ENCODE assay signal across 15 cellular contexts in genomic region chr4:163662761-163663160, GRCh38.
DNase-seq lines count a peak whose midpoint lies in the region; ATAC-seq and TF ChIP-seq lines count a peak whose summit lies in the region.
"Had no signal": no experiment of that assay in that cellular context is flagged by ENCODE, and none has a peak within 500 bp of the region (broad histone marks: within the 10 kb centered on the region; RNA-seq: fewer than 3 reads in every experiment).

No MANE protein-coding gene starts in this region.

- peaks cover 39 to 78% (median 59%) of the 10 kb centered on the region in 10 experiments for H3K4me1 ChIP-seq in BLaER1 treated with 17β-estradiol and CSF1 and Interleukin-3, amounts not matched to agents 10 nM and 100 nM
- H3K4me1 ChIP-seq in OCI-LY3 (ENCODE audit: low read length): peaks cover 62% of the 10 kb centered on the region
- no peaks in the 10 kb centered on the region for H3K4me1 ChIP-seq in Caco-2

- peak; percentile 35 for ATAC-seq in GM19035 (IDR thresholded peaks at IDR 0.05; ENCODE audit: unreplicated experiment)
- peak; percentile 34 for ATAC-seq in HG02678 (IDR thresholded peaks at IDR 0.05; ENCODE audit: unreplicated experiment)

- CTCF ChIA-PET in Caco-2 (lab: Charles Lee): no interaction called here

- H3K79me2 ChIP-seq in OCI-LY3 (ENCODE audit: low read length): no peaks in the 10 kb centered on the region

- H3K4me3 Mint-ChIP-seq in Caco-2 (ENCODE audit: unreplicated experiment): no peak overlapping the region

- H3K9me3 Mint-ChIP-seq in Caco-2 (ENCODE audit: unreplicated experiment): no peaks in the 10 kb centered on the region

- H3K27ac Mint-ChIP-seq in Caco-2 (ENCODE audit: unreplicated experiment): no peak overlapping the region

- peaks cover 0 to 18% (median 5%) of the 10 kb centered on the region in 11 experiments; a peak in 10 of 22 replicates for H3K9me3 ChIP-seq in BLaER1 treated with 17β-estradiol and CSF1 and Interleukin-3, amounts not matched to agents 10 nM and 100 nM (replicated peaks in 1 of 11)
- H3K9me3 ChIP-seq in OCI-LY3 (ENCODE audit: insufficient read depth, low read length): no peaks in the 10 kb centered on the region; the same call in 1 of the 2 replicates
- no peaks in the 10 kb centered on the region for H3K9me3 ChIP-seq in Caco-2
- H3K9me3 ChIP-seq: thoracic aorta had no signal

- peak overlapping the region; percentile 19; the same call in 1 of the 2 replicates for H2AFZ ChIP-seq in OCI-LY3 (ENCODE audit: low read depth, low read length)

- BruUV-seq in Caco-2 (replicated peaks; lab: Mats Ljungman, UMichigan): no TSS peak

- DNase-seq in EL: no peak
- no peak for DNase-seq in HCEC 1CT
- no peak for DNase-seq in Caco-2
- no peak for DNase-seq in NCI-H524 treated with DMSO at 0.1 percent for 48 hours (lab: John Stamatoyannopoulos, UW)
- DNase-seq: activated CD4-positive, alpha-beta T cell treated with anti-CD3 and anti-CD28 coated beads for 48 hours; activated T-cell treated with anti-CD3 and anti-CD28 coated beads, Interleukin-2, amount 50 U/mL, for 1 hour; Calu3; KBM-7; NCI-H1436; NCI-H446 had no signal

- POLR2A ChIA-PET in Caco-2 (lab: Charles Lee): no interaction called here

- no peaks in the 10 kb centered on the region for H3K27me3 ChIP-seq in BLaER1 treated with 17β-estradiol and CSF1 and Interleukin-3, amounts not matched to agents 10 nM and 100 nM
- no peaks in the 10 kb centered on the region for H3K27me3 ChIP-seq in OCI-LY3 (ENCODE audit: low read depth, low read length)
- H3K27me3 ChIP-seq in Caco-2 (replicated peaks; ENCODE audit: control insufficient read depth, insufficient read depth, low read length): no peaks in the 10 kb centered on the region

- H3K9ac ChIP-seq in BLaER1 treated with 17β-estradiol and CSF1 and Interleukin-3, amounts not matched to agents 10 nM and 100 nM: peak overlapping the region in 4 of 11 experiments; percentile 58 to 88 (median 80); a peak in 7 of 22 replicates
- H3K9ac ChIP-seq in OCI-LY3 (ENCODE audit: low read length): peak overlapping the region; percentile 84

- peak overlapping the region in 10 of 11 experiments; percentile 37 to 95 (median 63); a peak in 15 of 22 replicates for H3K4me2 ChIP-seq in BLaER1 treated with 17β-estradiol and CSF1 and Interleukin-3, amounts not matched to agents 10 nM and 100 nM
- peak overlapping the region; percentile 72 for H3K4me2 ChIP-seq in OCI-LY3 (ENCODE audit: low read length)

- H3K27me3 Mint-ChIP-seq in Caco-2 (ENCODE audit: insufficient read depth, unreplicated experiment): peaks cover 4% of the 10 kb centered on the region

- H3K36me3 Mint-ChIP-seq in Caco-2 (ENCODE audit: insufficient read depth, unreplicated experiment): no peaks in the 10 kb centered on the region

- TF ChIP-seq CTCF in OCI-LY3 (IDR thresholded peaks at IDR 0.05; ENCODE audit: low read depth, low read length) (no peak), Caco-2 (IDR thresholded peaks at IDR 0.05; ENCODE audit: insufficient read depth in 1 of 2, low read depth in 1 of 2, low read length in 1 of 2, severe bottlenecking in 1 of 2, unreplicated experiment in 1 of 2) (no peak)

- no peaks in the 10 kb centered on the region for H4K20me1 ChIP-seq in BLaER1 treated with 17β-estradiol and CSF1 and Interleukin-3, amounts not matched to agents 10 nM and 100 nM
- H4K20me1 ChIP-seq in OCI-LY3 (ENCODE audit: insufficient read depth, low read length): no peaks in the 10 kb centered on the region

- intact Hi-C loops in Caco-2 (cut with micrococcal nuclease; ENCODE audit: unreplicated experiment): loop anchor here (5.0 kb wide), 1 partner anchor 40 kb away; no protein-coding TSS in a partner anchor

- H3K4me1 Mint-ChIP-seq in Caco-2 (ENCODE audit: low read depth, unreplicated experiment): no peaks in the 10 kb centered on the region

- peak overlapping the region in 8 of 11 experiments; percentile 18 to 95 (median 86); a peak in 15 of 22 replicates for H3K27ac ChIP-seq in BLaER1 treated with 17β-estradiol and CSF1 and Interleukin-3, amounts not matched to agents 10 nM and 100 nM
- H3K27ac ChIP-seq in OCI-LY3 (ENCODE audit: low read length): peak overlapping the region; percentile 90
- H3K27ac ChIP-seq: thoracic aorta had no signal

- no peak overlapping the region for H3K4me3 ChIP-seq in BLaER1 treated with 17β-estradiol and CSF1 and Interleukin-3, amounts not matched to agents 10 nM and 100 nM
- peak overlapping the region; percentile 52 for H3K4me3 ChIP-seq in OCI-LY3 (ENCODE audit: low read length)
- H3K4me3 ChIP-seq in Caco-2 (ENCODE audit: low read depth, low read length): no peak overlapping the region
- H3K4me3 ChIP-seq: thoracic aorta had no signal

- H3K36me3 ChIP-seq in BLaER1 treated with 17β-estradiol and CSF1 and Interleukin-3, amounts not matched to agents 10 nM and 100 nM: no peaks in the 10 kb centered on the region
- H3K36me3 ChIP-seq in OCI-LY3 (replicated peaks; ENCODE audit: low read depth, low read length) (no peaks in the 10 kb centered on the region), Caco-2 (ENCODE audit: control insufficient read depth, insufficient read depth, low read length) (no peaks in the 10 kb centered on the region)
- H3K36me3 ChIP-seq: thoracic aorta had no signal
